In the genomic region with DNA sequence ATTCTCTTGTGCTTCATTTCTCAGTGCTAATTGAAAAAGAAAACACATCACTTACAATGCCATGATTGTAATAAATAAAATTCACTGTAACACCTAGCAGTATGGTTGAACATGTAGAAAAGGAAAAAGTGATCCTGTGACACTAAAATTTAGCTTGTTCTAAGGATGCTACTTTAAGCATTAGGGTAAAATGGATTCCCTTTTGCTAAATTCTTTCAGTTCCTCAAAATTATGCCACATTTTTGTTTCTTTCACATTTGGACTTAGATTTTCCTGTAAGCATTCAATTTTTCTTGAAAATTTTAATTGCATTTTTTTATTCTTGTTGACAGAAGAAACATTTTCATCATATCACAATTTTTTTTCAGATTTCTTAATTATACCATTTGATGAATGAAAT, we compare ENCODE assay signal across 1 cellular context.
TF ChIP-seq lines count a peak whose summit lies in the region.

No MANE protein-coding gene starts in this region.

TF ChIP-seq in GM12878, 131 proteins besides CTCF, POLR2A, EP300 and RAD21 (continued from another document):
- TF ChIP-seq, protein P1, sequence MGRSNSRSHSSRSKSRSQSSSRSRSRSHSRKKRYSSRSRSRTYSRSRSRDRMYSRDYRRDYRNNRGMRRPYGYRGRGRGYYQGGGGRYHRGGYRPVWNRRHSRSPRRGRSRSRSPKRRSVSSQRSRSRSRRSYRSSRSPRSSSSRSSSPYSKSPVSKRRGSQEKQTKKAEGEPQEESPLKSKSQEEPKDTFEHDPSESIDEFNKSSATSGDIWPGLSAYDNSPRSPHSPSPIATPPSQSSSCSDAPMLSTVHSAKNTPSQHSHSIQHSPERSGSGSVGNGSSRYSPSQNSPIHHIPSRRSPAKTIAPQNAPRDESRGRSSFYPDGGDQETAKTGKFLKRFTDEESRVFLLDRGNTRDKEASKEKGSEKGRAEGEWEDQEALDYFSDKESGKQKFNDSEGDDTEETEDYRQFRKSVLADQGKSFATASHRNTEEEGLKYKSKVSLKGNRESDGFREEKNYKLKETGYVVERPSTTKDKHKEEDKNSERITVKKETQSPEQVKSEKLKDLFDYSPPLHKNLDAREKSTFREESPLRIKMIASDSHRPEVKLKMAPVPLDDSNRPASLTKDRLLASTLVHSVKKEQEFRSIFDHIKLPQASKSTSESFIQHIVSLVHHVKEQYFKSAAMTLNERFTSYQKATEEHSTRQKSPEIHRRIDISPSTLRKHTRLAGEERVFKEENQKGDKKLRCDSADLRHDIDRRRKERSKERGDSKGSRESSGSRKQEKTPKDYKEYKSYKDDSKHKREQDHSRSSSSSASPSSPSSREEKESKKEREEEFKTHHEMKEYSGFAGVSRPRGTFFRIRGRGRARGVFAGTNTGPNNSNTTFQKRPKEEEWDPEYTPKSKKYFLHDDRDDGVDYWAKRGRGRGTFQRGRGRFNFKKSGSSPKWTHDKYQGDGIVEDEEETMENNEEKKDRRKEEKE (IDR thresholded peaks at IDR 0.05) = no peak
- TF ChIP-seq CBFB (IDR thresholded peaks at IDR 0.05; ENCODE audit: low read depth) (no peak), STAT3 (IDR thresholded peaks at IDR 0.05; ENCODE audit: low read depth, low read length) (no peak), RB1 (IDR thresholded peaks at IDR 0.05; ENCODE audit: borderline replicate concordance) (no peak), GATAD2B (conservative IDR thresholded peaks at IDR 0.05; ENCODE audit: low read depth) (no peak), BCL11A (IDR thresholded peaks at IDR 0.05; ENCODE audit: low read depth, low read length) (no peak), NFXL1 (IDR thresholded peaks at IDR 0.05; ENCODE audit: borderline replicate concordance) (no peak), JUND (IDR thresholded peaks at IDR 0.05; ENCODE audit: low read depth, low read length) (no peak), MTA3 (IDR thresholded peaks at IDR 0.05; ENCODE audit: borderline replicate concordance, low read length) (no peak), SPI1 (IDR thresholded peaks at IDR 0.05; ENCODE audit: borderline replicate concordance, insufficient read depth, low read depth, low read length) (peak; percentile 79), HDAC2 (IDR thresholded peaks at IDR 0.05) (no peak), NBN (IDR thresholded peaks at IDR 0.05) (no peak), NR2C1 (IDR thresholded peaks at IDR 0.05) (no peak), TARDBP (IDR thresholded peaks at IDR 0.05; ENCODE audit: borderline replicate concordance) (no peak)
- TF ChIP-seq, protein P2, sequence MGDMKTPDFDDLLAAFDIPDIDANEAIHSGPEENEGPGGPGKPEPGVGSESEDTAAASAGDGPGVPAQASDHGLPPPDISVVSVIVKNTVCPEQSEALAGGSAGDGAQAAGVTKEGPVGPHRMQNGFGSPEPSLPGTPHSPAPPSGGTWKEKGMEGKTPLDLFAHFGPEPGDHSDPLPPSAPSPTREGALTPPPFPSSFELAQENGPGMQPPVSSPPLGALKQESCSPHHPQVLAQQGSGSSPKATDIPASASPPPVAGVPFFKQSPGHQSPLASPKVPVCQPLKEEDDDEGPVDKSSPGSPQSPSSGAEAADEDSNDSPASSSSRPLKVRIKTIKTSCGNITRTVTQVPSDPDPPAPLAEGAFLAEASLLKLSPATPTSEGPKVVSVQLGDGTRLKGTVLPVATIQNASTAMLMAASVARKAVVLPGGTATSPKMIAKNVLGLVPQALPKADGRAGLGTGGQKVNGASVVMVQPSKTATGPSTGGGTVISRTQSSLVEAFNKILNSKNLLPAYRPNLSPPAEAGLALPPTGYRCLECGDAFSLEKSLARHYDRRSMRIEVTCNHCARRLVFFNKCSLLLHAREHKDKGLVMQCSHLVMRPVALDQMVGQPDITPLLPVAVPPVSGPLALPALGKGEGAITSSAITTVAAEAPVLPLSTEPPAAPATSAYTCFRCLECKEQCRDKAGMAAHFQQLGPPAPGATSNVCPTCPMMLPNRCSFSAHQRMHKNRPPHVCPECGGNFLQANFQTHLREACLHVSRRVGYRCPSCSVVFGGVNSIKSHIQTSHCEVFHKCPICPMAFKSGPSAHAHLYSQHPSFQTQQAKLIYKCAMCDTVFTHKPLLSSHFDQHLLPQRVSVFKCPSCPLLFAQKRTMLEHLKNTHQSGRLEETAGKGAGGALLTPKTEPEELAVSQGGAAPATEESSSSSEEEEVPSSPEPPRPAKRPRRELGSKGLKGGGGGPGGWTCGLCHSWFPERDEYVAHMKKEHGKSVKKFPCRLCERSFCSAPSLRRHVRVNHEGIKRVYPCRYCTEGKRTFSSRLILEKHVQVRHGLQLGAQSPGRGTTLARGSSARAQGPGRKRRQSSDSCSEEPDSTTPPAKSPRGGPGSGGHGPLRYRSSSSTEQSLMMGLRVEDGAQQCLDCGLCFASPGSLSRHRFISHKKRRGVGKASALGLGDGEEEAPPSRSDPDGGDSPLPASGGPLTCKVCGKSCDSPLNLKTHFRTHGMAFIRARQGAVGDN (IDR thresholded peaks at IDR 0.05) = peak; percentile 88
- TF ChIP-seq, protein P3, sequence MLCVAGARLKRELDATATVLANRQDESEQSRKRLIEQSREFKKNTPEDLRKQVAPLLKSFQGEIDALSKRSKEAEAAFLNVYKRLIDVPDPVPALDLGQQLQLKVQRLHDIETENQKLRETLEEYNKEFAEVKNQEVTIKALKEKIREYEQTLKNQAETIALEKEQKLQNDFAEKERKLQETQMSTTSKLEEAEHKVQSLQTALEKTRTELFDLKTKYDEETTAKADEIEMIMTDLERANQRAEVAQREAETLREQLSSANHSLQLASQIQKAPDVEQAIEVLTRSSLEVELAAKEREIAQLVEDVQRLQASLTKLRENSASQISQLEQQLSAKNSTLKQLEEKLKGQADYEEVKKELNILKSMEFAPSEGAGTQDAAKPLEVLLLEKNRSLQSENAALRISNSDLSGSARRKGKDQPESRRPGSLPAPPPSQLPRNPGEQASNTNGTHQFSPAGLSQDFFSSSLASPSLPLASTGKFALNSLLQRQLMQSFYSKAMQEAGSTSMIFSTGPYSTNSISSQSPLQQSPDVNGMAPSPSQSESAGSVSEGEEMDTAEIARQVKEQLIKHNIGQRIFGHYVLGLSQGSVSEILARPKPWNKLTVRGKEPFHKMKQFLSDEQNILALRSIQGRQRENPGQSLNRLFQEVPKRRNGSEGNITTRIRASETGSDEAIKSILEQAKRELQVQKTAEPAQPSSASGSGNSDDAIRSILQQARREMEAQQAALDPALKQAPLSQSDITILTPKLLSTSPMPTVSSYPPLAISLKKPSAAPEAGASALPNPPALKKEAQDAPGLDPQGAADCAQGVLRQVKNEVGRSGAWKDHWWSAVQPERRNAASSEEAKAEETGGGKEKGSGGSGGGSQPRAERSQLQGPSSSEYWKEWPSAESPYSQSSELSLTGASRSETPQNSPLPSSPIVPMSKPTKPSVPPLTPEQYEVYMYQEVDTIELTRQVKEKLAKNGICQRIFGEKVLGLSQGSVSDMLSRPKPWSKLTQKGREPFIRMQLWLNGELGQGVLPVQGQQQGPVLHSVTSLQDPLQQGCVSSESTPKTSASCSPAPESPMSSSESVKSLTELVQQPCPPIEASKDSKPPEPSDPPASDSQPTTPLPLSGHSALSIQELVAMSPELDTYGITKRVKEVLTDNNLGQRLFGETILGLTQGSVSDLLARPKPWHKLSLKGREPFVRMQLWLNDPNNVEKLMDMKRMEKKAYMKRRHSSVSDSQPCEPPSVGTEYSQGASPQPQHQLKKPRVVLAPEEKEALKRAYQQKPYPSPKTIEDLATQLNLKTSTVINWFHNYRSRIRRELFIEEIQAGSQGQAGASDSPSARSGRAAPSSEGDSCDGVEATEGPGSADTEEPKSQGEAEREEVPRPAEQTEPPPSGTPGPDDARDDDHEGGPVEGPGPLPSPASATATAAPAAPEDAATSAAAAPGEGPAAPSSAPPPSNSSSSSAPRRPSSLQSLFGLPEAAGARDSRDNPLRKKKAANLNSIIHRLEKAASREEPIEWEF (IDR thresholded peaks at IDR 0.05; ENCODE audit: insufficient replicate concordance, low read depth, low read length) = no peak
- TF ChIP-seq, protein P4, sequence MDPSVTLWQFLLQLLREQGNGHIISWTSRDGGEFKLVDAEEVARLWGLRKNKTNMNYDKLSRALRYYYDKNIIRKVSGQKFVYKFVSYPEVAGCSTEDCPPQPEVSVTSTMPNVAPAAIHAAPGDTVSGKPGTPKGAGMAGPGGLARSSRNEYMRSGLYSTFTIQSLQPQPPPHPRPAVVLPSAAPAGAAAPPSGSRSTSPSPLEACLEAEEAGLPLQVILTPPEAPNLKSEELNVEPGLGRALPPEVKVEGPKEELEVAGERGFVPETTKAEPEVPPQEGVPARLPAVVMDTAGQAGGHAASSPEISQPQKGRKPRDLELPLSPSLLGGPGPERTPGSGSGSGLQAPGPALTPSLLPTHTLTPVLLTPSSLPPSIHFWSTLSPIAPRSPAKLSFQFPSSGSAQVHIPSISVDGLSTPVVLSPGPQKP (IDR thresholded peaks at IDR 0.05; ENCODE audit: low read depth, low read length) = no peak
- TF ChIP-seq, protein P5, sequence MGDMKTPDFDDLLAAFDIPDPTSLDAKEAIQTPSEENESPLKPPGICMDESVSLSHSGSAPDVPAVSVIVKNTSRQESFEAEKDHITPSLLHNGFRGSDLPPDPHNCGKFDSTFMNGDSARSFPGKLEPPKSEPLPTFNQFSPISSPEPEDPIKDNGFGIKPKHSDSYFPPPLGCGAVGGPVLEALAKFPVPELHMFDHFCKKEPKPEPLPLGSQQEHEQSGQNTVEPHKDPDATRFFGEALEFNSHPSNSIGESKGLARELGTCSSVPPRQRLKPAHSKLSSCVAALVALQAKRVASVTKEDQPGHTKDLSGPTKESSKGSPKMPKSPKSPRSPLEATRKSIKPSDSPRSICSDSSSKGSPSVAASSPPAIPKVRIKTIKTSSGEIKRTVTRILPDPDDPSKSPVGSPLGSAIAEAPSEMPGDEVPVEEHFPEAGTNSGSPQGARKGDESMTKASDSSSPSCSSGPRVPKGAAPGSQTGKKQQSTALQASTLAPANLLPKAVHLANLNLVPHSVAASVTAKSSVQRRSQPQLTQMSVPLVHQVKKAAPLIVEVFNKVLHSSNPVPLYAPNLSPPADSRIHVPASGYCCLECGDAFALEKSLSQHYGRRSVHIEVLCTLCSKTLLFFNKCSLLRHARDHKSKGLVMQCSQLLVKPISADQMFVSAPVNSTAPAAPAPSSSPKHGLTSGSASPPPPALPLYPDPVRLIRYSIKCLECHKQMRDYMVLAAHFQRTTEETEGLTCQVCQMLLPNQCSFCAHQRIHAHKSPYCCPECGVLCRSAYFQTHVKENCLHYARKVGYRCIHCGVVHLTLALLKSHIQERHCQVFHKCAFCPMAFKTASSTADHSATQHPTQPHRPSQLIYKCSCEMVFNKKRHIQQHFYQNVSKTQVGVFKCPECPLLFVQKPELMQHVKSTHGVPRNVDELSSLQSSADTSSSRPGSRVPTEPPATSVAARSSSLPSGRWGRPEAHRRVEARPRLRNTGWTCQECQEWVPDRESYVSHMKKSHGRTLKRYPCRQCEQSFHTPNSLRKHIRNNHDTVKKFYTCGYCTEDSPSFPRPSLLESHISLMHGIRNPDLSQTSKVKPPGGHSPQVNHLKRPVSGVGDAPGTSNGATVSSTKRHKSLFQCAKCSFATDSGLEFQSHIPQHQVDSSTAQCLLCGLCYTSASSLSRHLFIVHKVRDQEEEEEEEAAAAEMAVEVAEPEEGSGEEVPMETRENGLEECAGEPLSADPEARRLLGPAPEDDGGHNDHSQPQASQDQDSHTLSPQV (IDR thresholded peaks at IDR 0.05) = peak; percentile 94
- TF ChIP-seq, protein P6, sequence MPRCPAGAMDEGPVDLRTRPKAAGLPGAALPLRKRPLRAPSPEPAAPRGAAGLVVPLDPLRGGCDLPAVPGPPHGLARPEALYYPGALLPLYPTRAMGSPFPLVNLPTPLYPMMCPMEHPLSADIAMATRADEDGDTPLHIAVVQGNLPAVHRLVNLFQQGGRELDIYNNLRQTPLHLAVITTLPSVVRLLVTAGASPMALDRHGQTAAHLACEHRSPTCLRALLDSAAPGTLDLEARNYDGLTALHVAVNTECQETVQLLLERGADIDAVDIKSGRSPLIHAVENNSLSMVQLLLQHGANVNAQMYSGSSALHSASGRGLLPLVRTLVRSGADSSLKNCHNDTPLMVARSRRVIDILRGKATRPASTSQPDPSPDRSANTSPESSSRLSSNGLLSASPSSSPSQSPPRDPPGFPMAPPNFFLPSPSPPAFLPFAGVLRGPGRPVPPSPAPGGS (IDR thresholded peaks at IDR 0.05; ENCODE audit: borderline replicate concordance, insufficient read depth, low read depth, low read length, poor library complexity, severe bottlenecking) = no peak
- TF ChIP-seq, protein P7, sequence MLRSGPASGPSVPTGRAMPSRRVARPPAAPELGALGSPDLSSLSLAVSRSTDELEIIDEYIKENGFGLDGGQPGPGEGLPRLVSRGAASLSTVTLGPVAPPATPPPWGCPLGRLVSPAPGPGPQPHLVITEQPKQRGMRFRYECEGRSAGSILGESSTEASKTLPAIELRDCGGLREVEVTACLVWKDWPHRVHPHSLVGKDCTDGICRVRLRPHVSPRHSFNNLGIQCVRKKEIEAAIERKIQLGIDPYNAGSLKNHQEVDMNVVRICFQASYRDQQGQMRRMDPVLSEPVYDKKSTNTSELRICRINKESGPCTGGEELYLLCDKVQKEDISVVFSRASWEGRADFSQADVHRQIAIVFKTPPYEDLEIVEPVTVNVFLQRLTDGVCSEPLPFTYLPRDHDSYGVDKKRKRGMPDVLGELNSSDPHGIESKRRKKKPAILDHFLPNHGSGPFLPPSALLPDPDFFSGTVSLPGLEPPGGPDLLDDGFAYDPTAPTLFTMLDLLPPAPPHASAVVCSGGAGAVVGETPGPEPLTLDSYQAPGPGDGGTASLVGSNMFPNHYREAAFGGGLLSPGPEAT (IDR thresholded peaks at IDR 0.05; ENCODE audit: low read depth) = 0 out of 2 replicates have a peak, but pooled peaks have one; percentile 18
- TF ChIP-seq, protein P8, sequence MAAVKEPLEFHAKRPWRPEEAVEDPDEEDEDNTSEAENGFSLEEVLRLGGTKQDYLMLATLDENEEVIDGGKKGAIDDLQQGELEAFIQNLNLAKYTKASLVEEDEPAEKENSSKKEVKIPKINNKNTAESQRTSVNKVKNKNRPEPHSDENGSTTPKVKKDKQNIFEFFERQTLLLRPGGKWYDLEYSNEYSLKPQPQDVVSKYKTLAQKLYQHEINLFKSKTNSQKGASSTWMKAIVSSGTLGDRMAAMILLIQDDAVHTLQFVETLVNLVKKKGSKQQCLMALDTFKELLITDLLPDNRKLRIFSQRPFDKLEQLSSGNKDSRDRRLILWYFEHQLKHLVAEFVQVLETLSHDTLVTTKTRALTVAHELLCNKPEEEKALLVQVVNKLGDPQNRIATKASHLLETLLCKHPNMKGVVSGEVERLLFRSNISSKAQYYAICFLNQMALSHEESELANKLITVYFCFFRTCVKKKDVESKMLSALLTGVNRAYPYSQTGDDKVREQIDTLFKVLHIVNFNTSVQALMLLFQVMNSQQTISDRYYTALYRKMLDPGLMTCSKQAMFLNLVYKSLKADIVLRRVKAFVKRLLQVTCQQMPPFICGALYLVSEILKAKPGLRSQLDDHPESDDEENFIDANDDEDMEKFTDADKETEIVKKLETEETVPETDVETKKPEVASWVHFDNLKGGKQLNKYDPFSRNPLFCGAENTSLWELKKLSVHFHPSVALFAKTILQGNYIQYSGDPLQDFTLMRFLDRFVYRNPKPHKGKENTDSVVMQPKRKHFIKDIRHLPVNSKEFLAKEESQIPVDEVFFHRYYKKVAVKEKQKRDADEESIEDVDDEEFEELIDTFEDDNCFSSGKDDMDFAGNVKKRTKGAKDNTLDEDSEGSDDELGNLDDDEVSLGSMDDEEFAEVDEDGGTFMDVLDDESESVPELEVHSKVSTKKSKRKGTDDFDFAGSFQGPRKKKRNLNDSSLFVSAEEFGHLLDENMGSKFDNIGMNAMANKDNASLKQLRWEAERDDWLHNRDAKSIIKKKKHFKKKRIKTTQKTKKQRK (IDR thresholded peaks at IDR 0.05; ENCODE audit: low read depth, low read length) = no peak
